In the genomic region with DNA sequence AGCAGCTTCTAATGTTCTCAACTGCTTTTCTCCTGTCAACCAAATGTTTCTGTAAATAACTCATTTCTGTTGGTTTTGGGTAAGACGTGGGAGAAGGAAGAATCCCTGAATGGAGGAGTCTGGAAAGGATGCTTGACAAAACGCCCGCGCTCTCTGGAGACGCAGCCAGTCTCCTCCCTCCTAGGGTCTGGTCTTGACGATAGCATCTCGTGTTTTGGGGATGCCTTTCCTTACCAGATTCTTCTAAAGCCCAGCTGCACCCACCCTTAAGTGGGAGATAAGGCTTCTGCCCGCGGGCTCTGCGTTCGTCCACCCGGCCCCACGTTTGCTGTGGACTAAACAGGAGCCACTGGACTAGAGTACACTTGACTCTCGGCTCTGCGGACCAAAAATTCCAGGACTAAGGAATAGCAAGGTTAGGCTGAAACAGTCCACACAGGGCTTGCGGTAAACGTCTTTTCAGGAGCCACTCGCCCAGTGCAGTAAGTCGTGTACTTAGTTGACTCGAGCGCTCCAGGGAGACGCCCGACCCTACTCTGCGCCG, we compare ENCODE assay signal across 8 cellular contexts. TPM values are rescaled to one million over a fixed set of nuclear protein-coding genes. Genes with fewer than 3 reads are reported as not detected.
DNase-seq lines count a peak whose midpoint lies in the region; ATAC-seq lines count a peak whose summit lies in the region.

No MANE protein-coding gene starts in this region.

- no peak for DNase-seq in activated CD4-positive, alpha-beta T cell treated with anti-CD3 and anti-CD28 coated beads, Interleukin-2, amount 10 ng/mL, durations not matched to agents 24 days and 14 days
- no peak for DNase-seq in activated CD4-positive, alpha-beta T cell treated with anti-CD3 and anti-CD28 coated beads for 4 hours
- no peak for DNase-seq in central memory CD8-positive, alpha-beta T cell (ENCODE audit: low spot score in 2 of 2)
- DNase-seq in left kidney (ENCODE audit: low read depth, low spot score) (peak; percentile 58), substantia nigra (lab: John Stamatoyannopoulos, UW) (peak in 10 of 49 donors; percentile 38 to 73 (median 57))
- DNase-seq in effector CD8-positive, alpha-beta T cell (lab: John Stamatoyannopoulos, UW) = no peak

- peak overlapping the region; percentile 97 for H3K27ac ChIP-seq in substantia nigra (ENCODE audit: low read depth, low read length, poor library complexity, severe bottlenecking)

- no peak overlapping the region for H3K27ac Mint-ChIP-seq in activated CD4-positive, alpha-beta T cell treated with anti-CD3 and anti-CD28 coated beads, Interleukin-2, amount 10 ng/mL, durations not matched to agents 24 days and 14 days
- H3K27ac Mint-ChIP-seq in central memory CD8-positive, alpha-beta T cell (ENCODE audit: low read depth) = no peak overlapping the region

- peaks cover 37% of the 10 kb centered on the region for H3K27me3 Mint-ChIP-seq in activated CD4-positive, alpha-beta T cell treated with anti-CD3 and anti-CD28 coated beads, Interleukin-2, amount 10 ng/mL, durations not matched to agents 24 days and 14 days
- peaks cover 56% of the 10 kb centered on the region for H3K27me3 Mint-ChIP-seq in central memory CD8-positive, alpha-beta T cell

- H3K9me3 Mint-ChIP-seq in activated CD4-positive, alpha-beta T cell treated with anti-CD3 and anti-CD28 coated beads, Interleukin-2, amount 10 ng/mL, durations not matched to agents 24 days and 14 days = no peaks in the 10 kb centered on the region
- H3K9me3 Mint-ChIP-seq in central memory CD8-positive, alpha-beta T cell = no peaks in the 10 kb centered on the region

- H3K36me3 Mint-ChIP-seq in activated CD4-positive, alpha-beta T cell treated with anti-CD3 and anti-CD28 coated beads, Interleukin-2, amount 10 ng/mL, durations not matched to agents 24 days and 14 days (ENCODE audit: low read depth) = peaks cover 2% of the 10 kb centered on the region
- no peaks in the 10 kb centered on the region for H3K36me3 Mint-ChIP-seq in central memory CD8-positive, alpha-beta T cell (ENCODE audit: insufficient read depth)

- intact Hi-C loops in activated CD4-positive, alpha-beta T cell treated with anti-CD3 and anti-CD28 coated beads, Interleukin-2, amount 10 ng/mL, durations not matched to agents 24 days and 14 days (cut with micrococcal nuclease) = no loop called here

- peak overlapping the region; percentile 91 for H3K4me3 Mint-ChIP-seq in activated CD4-positive, alpha-beta T cell treated with anti-CD3 and anti-CD28 coated beads, Interleukin-2, amount 10 ng/mL, durations not matched to agents 24 days and 14 days
- peak overlapping the region; percentile 69 for H3K4me3 Mint-ChIP-seq in central memory CD8-positive, alpha-beta T cell

- H3K4me1 Mint-ChIP-seq in activated CD4-positive, alpha-beta T cell treated with anti-CD3 and anti-CD28 coated beads, Interleukin-2, amount 10 ng/mL, durations not matched to agents 24 days and 14 days = peaks cover 7% of the 10 kb centered on the region
- H3K4me1 Mint-ChIP-seq in central memory CD8-positive, alpha-beta T cell = peaks cover 6% of the 10 kb centered on the region

- ATAC-seq in central memory CD8-positive, alpha-beta T cell (replicated peaks; ENCODE audit: extremely low read depth, poor library complexity, severe bottlenecking) = no peak
- ATAC-seq in esophagus mucosa = no peak
- no peak for ATAC-seq in activated CD4-positive, CD25-positive, alpha-beta regulatory T cell treated with anti-CD3 and anti-CD28 coated beads, Interleukin-2, amount 50 U/mL, for 24 hours

RNA-seq across cellular contexts. Expression of a gene that starts 0.5 kb away (rescaled TPM):
- 4.0 and 4.9 TPM in 2 replicates for total RNA-seq in activated CD4-positive, alpha-beta T cell treated with anti-CD3 and anti-CD28 coated beads, Interleukin-2, amount 10 ng/mL, durations not matched to agents 24 days and 14 days
- total RNA-seq in esophagus mucosa = 35.0 TPM
